ENCODE assay signal across 1 cellular context in genomic region chr5:170960567-170960966, GRCh38.
TF ChIP-seq lines count a peak whose summit lies in the region.

No MANE protein-coding gene starts in this region.

TF ChIP-seq in K562, 482 proteins besides CTCF, POLR2A, EP300 and RAD21 (continued from another document):
- peak; percentile 60 for TF ChIP-seq ATF3 (IDR thresholded peaks at IDR 0.05)
- TF ChIP-seq ATF3 (CRISPR knock-in tag; conservative IDR thresholded peaks at IDR 0.05) = no peak
- TF ChIP-seq JUNB (CRISPR knock-in tag; conservative IDR thresholded peaks at IDR 0.05) = 0 out of 2 replicates have a peak, but pooled peaks have one; percentile 36
- 0 out of 2 replicates have a peak, but pooled peaks have one; percentile 11 for TF ChIP-seq JUND (IDR thresholded peaks at IDR 0.05; ENCODE audit: borderline replicate concordance, low read depth, low read length)
- TF ChIP-seq JUND (tag; IDR thresholded peaks at IDR 0.05; ENCODE audit: borderline replicate concordance, low read depth, low read length) = peak; percentile 15; the same call in 1 of the 3 replicates
- no peak for TF ChIP-seq HIVEP1 (CRISPR knock-in tag; IDR thresholded peaks at IDR 0.05)
